In genomic region chr4:126385954-126386353, GRCh38 we compare ENCODE assay signal across 11 cellular contexts.
"Had no signal": no experiment of that assay in that cellular context is flagged by ENCODE, and none has a peak within 500 bp of the region (broad histone marks: within the 10 kb centered on the region; RNA-seq: fewer than 3 reads in every experiment).

No MANE protein-coding gene starts in this region.

- H2AFZ ChIP-seq: GM23248, GM23338 had no signal

- H3K9ac ChIP-seq: GM23248 had no signal

- ATAC-seq: GM23338, HCT116 had no signal

- H3K4me1 ChIP-seq: HAP-1 had no signal

- DNase-seq: GM23248, GOT3, H7, H9, HCEC 1CT, HFFc6 had no signal

- H3K36me3 ChIP-seq: HAP-1 had no signal

- FAIRE-seq: H1, H54 had no signal

- H3K4me3 ChIP-seq: GM23248, GM23338, HAP-1 had no signal

- H3K4me2 ChIP-seq: GM23338 had no signal

- H3K27ac ChIP-seq: GM23248 had no signal
